27 cellular contexts compared by ENCODE assay signal in genomic region chr3:89289791-89290190, GRCh38.
"Had no signal": no experiment of that assay in that cellular context is flagged by ENCODE, and none has a peak within 500 bp of the region (broad histone marks: within the 10 kb centered on the region; RNA-seq: fewer than 3 reads in every experiment).

No MANE protein-coding gene starts in this region.

- H3K4me1 ChIP-seq: adrenal gland, ascending aorta, body of pancreas, breast epithelium had no signal

- H3K4me3 ChIP-seq: adrenal gland, ascending aorta, body of pancreas, breast epithelium, cardiac muscle cell had no signal

- H3K27ac ChIP-seq: adrenal gland, ascending aorta, body of pancreas, brain microvascular endothelial cell, breast epithelium, cardiac muscle cell had no signal

- H3K27me3 ChIP-seq: adrenal gland, ascending aorta, body of pancreas, brain microvascular endothelial cell, breast epithelium, cardiac muscle cell had no signal

- H3K9me3 ChIP-seq: adrenal gland, ascending aorta, body of pancreas, breast epithelium had no signal

- DNase-seq: activated effector memory CD4-positive, alpha-beta T cell treated with anti-CD3 and anti-CD28 coated beads, Interleukin-2, amount 50 U/mL, for 16 hours; activated effector memory CD4-positive, alpha-beta T cell treated with Interleukin-2 at 50 U/mL for 16 hours; activated gamma-delta T cell; activated gamma-delta T cell treated with Interleukin-2 at 50 U/mL for 16 hours; activated naive CD4-positive, alpha-beta T cell; activated naive CD4-positive, alpha-beta T cell treated with anti-CD3 and anti-CD28 coated beads for 36 hours; activated naive CD4-positive, alpha-beta T cell treated with anti-CD3 and anti-CD28 coated beads, Interleukin-2, amount 10 ng/mL, durations not matched to agents 7 days and 5 days; activated naive CD4-positive, alpha-beta T cell treated with anti-CD3 and anti-CD28 coated beads, Interleukin-2, amount 50 U/mL, for 16 hours; activated naive CD4-positive, alpha-beta T cell treated with Interleukin-2 at 50 U/mL for 16 hours; activated naive CD8-positive, alpha-beta T cell treated with anti-CD3 and anti-CD28 coated beads for 36 hours; activated naive CD8-positive, alpha-beta T cell treated with anti-CD3 and anti-CD28 coated beads, Interleukin-2, amount 10 ng/mL, durations not matched to agents 7 days and 5 days; activated naive CD8-positive, alpha-beta T cell treated with anti-CD3 and anti-CD28 coated beads, Interleukin-2, amount 50 U/mL, for 24 hours; activated T-cell treated with anti-CD3 and anti-CD28 coated beads, Interleukin-2, amount 50 U/mL, for 4 hours; activated T-cell treated with anti-CD3 and anti-CD28 coated beads, Interleukin-2, amount 50 U/mL, for 48 hours; activated T-cell treated with anti-CD3 and anti-CD28 coated beads, Interleukin-2, amount 50 U/mL, for 72 hours; adrenal gland; amniotic stem cell; anterior cingulate cortex; aorta; body of pancreas; brain microvascular endothelial cell; caudate nucleus; central memory CD4-positive, alpha-beta T cell; cerebellar nuclear complex had no signal

- H3K36me3 ChIP-seq: adrenal gland, ascending aorta, brain microvascular endothelial cell, breast epithelium, cardiac muscle cell had no signal
